ENCODE assay signal across 11 cellular contexts in genomic region chr3:134314588-134315285, GRCh38. TPM values are rescaled to one million over a fixed set of nuclear protein-coding genes. Genes with fewer than 3 reads are reported as not detected.
A peak's percentile ranks its signal among the peaks of the same experiment; 100 is the strongest.
DNase-seq lines count a peak whose midpoint lies in the region; ATAC-seq and TF ChIP-seq lines count a peak whose summit lies in the region.
"Had no signal": no experiment of that assay in that cellular context is flagged by ENCODE, and none has a peak within 500 bp of the region (broad histone marks: within the 10 kb centered on the region; RNA-seq: fewer than 3 reads in every experiment).

No MANE protein-coding gene starts in this region.

- H3K27ac ChIP-seq in AG04450 (ENCODE audit: low read depth, low read length) (peak overlapping the region; percentile 96), WERI-Rb-1 (no peak overlapping the region; the same call in 1 of the 2 replicates), gastroesophageal sphincter (peak overlapping the region; percentile 91 to 98 (median 97)), prostate gland (peak overlapping the region; percentile 53 to 85)

- no peaks in the 10 kb centered on the region for H3K27me3 ChIP-seq in AG04450 (ENCODE audit: control insufficient read depth, insufficient read depth, low read length)
- no peaks in the 10 kb centered on the region for H3K27me3 ChIP-seq in WERI-Rb-1 (ENCODE audit: insufficient read depth, low read depth, severe bottlenecking)
- no peaks in the 10 kb centered on the region for H3K27me3 ChIP-seq in gastroesophageal sphincter
- H3K27me3 ChIP-seq in prostate gland (replicated peaks; ENCODE audit: insufficient read depth): no peaks in the 10 kb centered on the region
- H3K27me3 ChIP-seq: BE2C had no signal

- 64 to 68% methylated on average over 4 to 6 of the region's 6 CpGs for WGBS in gastroesophageal sphincter (ENCODE audit: low coverage in 1 of 2), 2 donors
- 77% methylated on average over 6 of the region's 6 CpGs for WGBS in prostate gland

- ATAC-seq in gastroesophageal sphincter: no peak
- no peak for ATAC-seq in HG02588 (IDR thresholded peaks at IDR 0.05; ENCODE audit: unreplicated experiment)
- no peak for ATAC-seq in HG03442 (IDR thresholded peaks at IDR 0.05; ENCODE audit: unreplicated experiment)
- no peak for ATAC-seq in GM18520 (IDR thresholded peaks at IDR 0.05; ENCODE audit: unreplicated experiment)

- DNase-seq in AG04450 (ENCODE audit: low read depth, low spot score) (no peak), WERI-Rb-1 (peak; percentile 52), prostate gland (ENCODE audit: low spot score) (no peak), iPS-NIHi7 (ENCODE audit: extremely low spot score) (no peak)
- DNase-seq: activated naive CD8-positive, alpha-beta T cell treated with anti-CD3 and anti-CD28 coated beads, Interleukin-2, amount 10 ng/mL, durations not matched to agents 7 days and 5 days; BE2C; NCI-H2029 treated with DMSO at 0.1 percent for 48 hours had no signal

- H3K36me3 ChIP-seq in WERI-Rb-1 (no peaks in the 10 kb centered on the region), gastroesophageal sphincter (no peaks in the 10 kb centered on the region), prostate gland (no peaks in the 10 kb centered on the region)
- H3K36me3 ChIP-seq: BE2C had no signal

- TF ChIP-seq POLR2A in gastroesophageal sphincter (IDR thresholded peaks at IDR 0.05) (no peak), prostate gland (IDR thresholded peaks at IDR 0.05) (no peak)

- H3K4me1 ChIP-seq in gastroesophageal sphincter (peaks cover 16 to 53% (median 39%) of the 10 kb centered on the region in 3 donors), prostate gland (replicated peaks) (peaks cover 6% of the 10 kb centered on the region)
- H3K4me1 ChIP-seq: BE2C had no signal

- intact Hi-C loops in prostate gland (cut with DNase I): no loop called here

- no peak for TF ChIP-seq EP300 in gastroesophageal sphincter (IDR thresholded peaks at IDR 0.05)

- POLR2A ChIA-PET in AG04450 (lab: Yijun Ruan, JAX): interaction anchor here (0.7 to 6.4 kb wide), 11 partner anchors 12 to 171 kb away, joined by 3 to 90 read pairs (median 8); partner anchors contain the start of genes AMOTL2, ANAPC13 and CEP63

- CTCF ChIA-PET in AG04450 (lab: Charles Lee): interaction anchor here (0.8 to 7.8 kb wide), 5 partner anchors 42 to 180 kb away, joined by 3 to 55 read pairs (median 4); no protein-coding TSS in a partner anchor

- no peak for TF ChIP-seq CTCF in AG04450 (IDR thresholded peaks at IDR 0.05; ENCODE audit: low read depth, low read length)
- no peak for TF ChIP-seq CTCF in WERI-Rb-1 (IDR thresholded peaks at IDR 0.05; ENCODE audit: low read depth, low read length)
- TF ChIP-seq CTCF in gastroesophageal sphincter (IDR thresholded peaks at IDR 0.05): no peak
- TF ChIP-seq CTCF in prostate gland (IDR thresholded peaks at IDR 0.05): no peak

- H3K9me3 ChIP-seq in AG04450 (ENCODE audit: control insufficient read depth, insufficient read depth, low read length): peaks cover 3% of the 10 kb centered on the region; the same call in 1 of the 2 replicates
- H3K9me3 ChIP-seq in WERI-Rb-1 (ENCODE audit: severe bottlenecking): no peaks in the 10 kb centered on the region
- H3K9me3 ChIP-seq in gastroesophageal sphincter: no peaks in the 10 kb centered on the region
- H3K9me3 ChIP-seq in prostate gland: no peaks in the 10 kb centered on the region
- H3K9me3 ChIP-seq: BE2C had no signal

- no peak overlapping the region for H3K4me3 ChIP-seq in AG04450 (ENCODE audit: low read depth, low read length)
- no peak overlapping the region for H3K4me3 ChIP-seq in WERI-Rb-1 (ENCODE audit: low read depth, low read length)
- no peak overlapping the region for H3K4me3 ChIP-seq in gastroesophageal sphincter
- H3K4me3 ChIP-seq in prostate gland: no peak overlapping the region

RNA-seq across cellular contexts. Expression of gene AMOTL2, which starts 59.5 kb away (rescaled TPM):
- polyA plus RNA-seq in AG04450 (2011; rRNA removed): 74.5 and 78.9 TPM in 2 replicates
- 111 and 136 TPM in 2 replicates for polyA minus RNA-seq in AG04450 (2011; rRNA and poly(A)+ RNA removed)
- total RNA-seq in gastroesophageal sphincter (100 to 1,000 TPM in 3 of 4 donors, 10 to 100 TPM in 1; 93.2 to 226 (median 153) TPM), prostate gland (10 to 100 TPM; 86.1 to 92.8 TPM)
- total RNA-seq: activated naive CD8-positive, alpha-beta T cell treated with anti-CD3 and anti-CD28 coated beads, Interleukin-2, amount 10 ng/mL, durations not matched to agents 7 days and 5 days had no signal
